Comparison of ENCODE assay signal across 1 cellular context in the genomic region with DNA sequence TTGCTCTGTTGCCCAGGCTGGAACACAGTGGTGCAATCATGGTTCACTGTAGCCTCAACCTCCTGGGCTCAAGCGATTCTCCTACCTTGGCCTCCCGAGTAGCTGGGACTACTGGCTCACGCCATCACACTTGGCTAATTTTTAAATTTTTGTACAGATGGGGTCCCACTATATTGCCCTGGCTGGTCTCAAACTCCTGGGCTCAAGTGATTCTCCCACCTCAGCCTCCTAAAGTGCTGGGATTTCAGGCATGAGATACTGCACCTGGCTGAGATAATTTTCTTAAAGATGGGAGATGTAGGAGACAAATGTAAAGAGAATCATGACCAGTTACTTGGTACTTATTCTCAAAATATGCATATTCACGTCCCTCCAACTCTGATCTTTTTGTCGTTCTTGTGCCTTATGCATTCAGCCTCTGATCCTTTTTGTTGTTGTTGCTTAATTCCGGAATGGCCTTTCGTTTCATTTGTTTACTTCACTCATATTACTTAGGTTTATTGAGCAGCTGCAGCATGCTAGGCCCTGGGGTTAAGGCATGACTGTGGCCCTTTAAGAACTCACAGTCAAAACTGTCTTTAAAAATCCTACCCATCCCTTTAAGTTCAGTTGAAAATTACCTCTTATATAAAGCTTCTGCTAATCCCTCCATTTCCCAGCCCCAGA.
TF ChIP-seq lines count a peak whose summit lies in the region.

No MANE protein-coding gene starts in this region.

TF ChIP-seq in IMR-90, 13 proteins besides CTCF, POLR2A, EP300 and RAD21:
- TF ChIP-seq USF2 (IDR thresholded peaks at IDR 0.05; ENCODE audit: low read depth, low read length), result no peak
- TF ChIP-seq CEBPB (IDR thresholded peaks at IDR 0.05; ENCODE audit: low read depth, low read length), result no peak
- TF ChIP-seq RCOR1 (IDR thresholded peaks at IDR 0.05; ENCODE audit: insufficient replicate concordance, low read length), result no peak
- TF ChIP-seq ELK1 (IDR thresholded peaks at IDR 0.05; ENCODE audit: borderline replicate concordance, low read depth, low read length), result no peak
- no peak for TF ChIP-seq FOS (IDR thresholded peaks at IDR 0.05; ENCODE audit: low read depth, low read length)
- TF ChIP-seq CHD1 (IDR thresholded peaks at IDR 0.05; ENCODE audit: low read depth, low read length), result no peak
